Comparison of ENCODE assay signal across 16 cellular contexts in genomic region chr3:10723991-10724390, GRCh38.
DNase-seq lines count a peak whose midpoint lies in the region; ATAC-seq, FAIRE-seq and TF ChIP-seq lines count a peak whose summit lies in the region.
"Had no signal": no experiment of that assay in that cellular context is flagged by ENCODE, and none has a peak within 500 bp of the region (broad histone marks: within the 10 kb centered on the region; RNA-seq: fewer than 3 reads in every experiment).

No MANE protein-coding gene starts in this region.

- no peak overlapping the region for H4K8ac ChIP-seq in H9 (replicated peaks; ENCODE audit: insufficient read length, low read depth, low read length)

- H4K5ac ChIP-seq in H9 (ENCODE audit: insufficient read length, low read depth, low read length) = no peak overlapping the region

- TF ChIP-seq POLR2A in H54 (IDR thresholded peaks at IDR 0.05; ENCODE audit: low read depth, low read length) = no peak

- H3K14ac ChIP-seq in H9 (ENCODE audit: insufficient read depth, low read length) = no peak overlapping the region

- H2BK12ac ChIP-seq in H9 (ENCODE audit: insufficient read length, low read depth, low read length) = no peak overlapping the region

- no peaks in the 10 kb centered on the region for H3K23me2 ChIP-seq in H9 (ENCODE audit: insufficient read length, low read depth, low read length, poor library complexity, severe bottlenecking)

- H3K27me3 ChIP-seq in H9 (ENCODE audit: insufficient read depth, low read length) = no peaks in the 10 kb centered on the region
- no peaks in the 10 kb centered on the region for H3K27me3 ChIP-seq in CD8-positive, alpha-beta memory T cell (ENCODE audit: insufficient read depth, low read length, poor library complexity, severe bottlenecking)
- H3K27me3 ChIP-seq: BLaER1 treated with 17β-estradiol and CSF1 and Interleukin-3, amounts not matched to agents 10 nM and 100 nM had no signal

- H2BK5ac ChIP-seq in H9 (ENCODE audit: insufficient read length, low read length) = no peak overlapping the region

- no peak overlapping the region for H3T11ph ChIP-seq in H9 (ENCODE audit: low read length)

- FAIRE-seq in H54 (lab: Jason Lieb, UNC) = no peak
- FAIRE-seq: G401.6, GM12891 had no signal

- no peak overlapping the region for H3K9ac ChIP-seq in H9 (ENCODE audit: extremely low read depth, insufficient read length, low read length)
- H3K9ac ChIP-seq: BLaER1 treated with 17β-estradiol and CSF1 and Interleukin-3, amounts not matched to agents 10 nM and 100 nM; GM23248 had no signal

- no peaks in the 10 kb centered on the region for H3K36me3 Mint-ChIP-seq in H9 (ENCODE audit: insufficient read depth in 1 of 3, low read depth in 3 of 3)
- H3K36me3 Mint-ChIP-seq in osteocyte (ENCODE audit: unreplicated experiment) = no peaks in the 10 kb centered on the region
- H3K36me3 Mint-ChIP-seq in CD8-positive, alpha-beta memory T cell = peaks cover 0 to under 1% (median 0%) of the 10 kb centered on the region in 3 donors
- H3K36me3 Mint-ChIP-seq: CD8-positive, alpha-beta T cell had no signal

- H3K4me1 Mint-ChIP-seq in H9 (peaks cover 10 to 17% of the 10 kb centered on the region in 2 experiments), osteocyte (ENCODE audit: unreplicated experiment) (no peaks in the 10 kb centered on the region)
- no peaks in the 10 kb centered on the region for H3K4me1 Mint-ChIP-seq in CD8-positive, alpha-beta memory T cell
- H3K4me1 Mint-ChIP-seq: B cell had no signal

- no peaks in the 10 kb centered on the region for H3K79me2 ChIP-seq in H9 (ENCODE audit: insufficient read depth, low read length)

- H2AFZ ChIP-seq in H9 (ENCODE audit: low read length) = no peak overlapping the region
- H2AFZ ChIP-seq: GM23248 had no signal

- peaks cover 5% of the 10 kb centered on the region; the same call in 1 of the 2 replicates for H3K4me1 ChIP-seq in H9 (ENCODE audit: insufficient read depth, low read length)
- H3K4me1 ChIP-seq in CD8-positive, alpha-beta memory T cell (ENCODE audit: insufficient read depth, low read length) = no peaks in the 10 kb centered on the region

- WGBS in H9 (ENCODE audit: extremely low coverage, insufficient read length, low lambda C conversion rate) = no CpG with 5 or more reads among the region's 6 CpGs

- DNase-seq in H9 (peak; percentile 22), coronary artery (ENCODE audit: low spot score) (peak; percentile 31), left lobe of liver (ENCODE audit: low spot score) (peak; percentile 30), osteocyte (ENCODE audit: extremely low spot score, unreplicated experiment) (peak; percentile 59), H54 (ENCODE audit: insufficient read length, low spot score) (no peak)
- no peak for DNase-seq in CD8-positive, alpha-beta memory T cell
- DNase-seq: CD8-positive, alpha-beta T cell; COR-L47; DMS 273 treated with DMSO at 0.1 percent for 48 hours; GM23248; H7 had no signal

- H2AK5ac ChIP-seq in H9 (ENCODE audit: insufficient read length, low read length) = no peak overlapping the region

- no peaks in the 10 kb centered on the region for H4K20me1 ChIP-seq in H9 (ENCODE audit: control insufficient read depth, insufficient read depth, insufficient read length)

- no peak for ATAC-seq in left lobe of liver
- no peak for ATAC-seq in HG03159 (IDR thresholded peaks at IDR 0.05; ENCODE audit: unreplicated experiment)
- ATAC-seq: CD8-positive, alpha-beta T cell had no signal

- no peak overlapping the region for H2BK120ac ChIP-seq in H9 (ENCODE audit: low read depth, low read length, poor library complexity, severe bottlenecking)

- H3K79me1 ChIP-seq in H9 (ENCODE audit: insufficient read depth, low read depth, low read length, poor library complexity, severe bottlenecking) = no peaks in the 10 kb centered on the region

- no peak overlapping the region for H3K4ac ChIP-seq in H9 (ENCODE audit: low read depth, low read length)

- CTCF ChIA-PET in CD8-positive, alpha-beta memory T cell (lab: Charles Lee) = interaction anchor here (1.6 kb wide), 1 partner anchor 35 kb away, joined by 3 read pairs; no protein-coding TSS in a partner anchor

- H3K4me3 Mint-ChIP-seq in H9 = no peak overlapping the region
- H3K4me3 Mint-ChIP-seq in osteocyte (ENCODE audit: unreplicated experiment) = no peak overlapping the region
- no peak overlapping the region for H3K4me3 Mint-ChIP-seq in CD8-positive, alpha-beta memory T cell
- H3K4me3 Mint-ChIP-seq: B cell; CD8-positive, alpha-beta T cell had no signal

- no peak overlapping the region for H3K23ac ChIP-seq in H9 (ENCODE audit: insufficient read length, low read depth, low read length)

- H3K27ac ChIP-seq in H9 (ENCODE audit: insufficient read length, low read depth, low read length) (no peak overlapping the region), coronary artery (no peak overlapping the region)
- no peak overlapping the region for H3K27ac ChIP-seq in CD8-positive, alpha-beta memory T cell (ENCODE audit: low read depth, low read length)
- H3K27ac ChIP-seq: BLaER1 treated with 17β-estradiol and CSF1 and Interleukin-3, amounts not matched to agents 10 nM and 100 nM; GM23248 had no signal

- no peak overlapping the region for H4K91ac ChIP-seq in H9 (ENCODE audit: insufficient read length, low read depth, low read length)

- POLR2A ChIA-PET in CD8-positive, alpha-beta memory T cell (lab: Charles Lee) = no interaction called here

- H3K4me2 ChIP-seq in H9 (ENCODE audit: insufficient read depth, insufficient read length, low read length) = no peak overlapping the region

- H3K27me3 Mint-ChIP-seq in H9 (ENCODE audit: low read depth) (peaks cover 13% of the 10 kb centered on the region), osteocyte (ENCODE audit: unreplicated experiment) (peaks cover 6% of the 10 kb centered on the region)
- H3K27me3 Mint-ChIP-seq in CD8-positive, alpha-beta memory T cell = peaks cover 12 to 29% of the 10 kb centered on the region in 2 donors

- no peaks in the 10 kb centered on the region for H3K9me3 Mint-ChIP-seq in H9
- no peaks in the 10 kb centered on the region for H3K9me3 Mint-ChIP-seq in osteocyte (ENCODE audit: unreplicated experiment)
- peaks cover 0 to 1% (median 0%) of the 10 kb centered on the region in 5 donors for H3K9me3 Mint-ChIP-seq in CD8-positive, alpha-beta memory T cell
- H3K9me3 Mint-ChIP-seq: CD8-positive, alpha-beta T cell had no signal

- H3K27ac Mint-ChIP-seq in H9 = no peak overlapping the region
- no peak overlapping the region for H3K27ac Mint-ChIP-seq in osteocyte (ENCODE audit: unreplicated experiment)
- H3K27ac Mint-ChIP-seq in CD8-positive, alpha-beta memory T cell = no peak overlapping the region
- H3K27ac Mint-ChIP-seq: B cell; CD8-positive, alpha-beta T cell had no signal

- no peak overlapping the region for H3K56ac ChIP-seq in H9 (ENCODE audit: insufficient read length, low read depth, low read length)

- no peak for TF ChIP-seq CTCF in H9 (conservative IDR thresholded peaks at IDR 0.05)
- no peak for TF ChIP-seq CTCF in coronary artery (IDR thresholded peaks at IDR 0.05)
- no peak for TF ChIP-seq CTCF in osteocyte (IDR thresholded peaks at IDR 0.05)

- H3K18ac ChIP-seq in H9 (ENCODE audit: insufficient read length, low read depth, low read length) = no peak overlapping the region

- H3K36me3 ChIP-seq in CD8-positive, alpha-beta memory T cell (ENCODE audit: insufficient read depth, low read length) = no peaks in the 10 kb centered on the region
- H3K36me3 ChIP-seq: BLaER1 treated with 17β-estradiol and CSF1 and Interleukin-3, amounts not matched to agents 10 nM and 100 nM had no signal

- H2BK20ac ChIP-seq in H9 (ENCODE audit: low read depth, low read length, poor library complexity, severe bottlenecking) = no peak overlapping the region

- no peaks in the 10 kb centered on the region for H3K9me3 ChIP-seq in H9 (ENCODE audit: control insufficient read depth, low read depth, low read length)
- no peaks in the 10 kb centered on the region for H3K9me3 ChIP-seq in CD8-positive, alpha-beta memory T cell (ENCODE audit: low read length)
- H3K9me3 ChIP-seq: BLaER1 treated with 17β-estradiol and CSF1 and Interleukin-3, amounts not matched to agents 10 nM and 100 nM had no signal

- H2BK15ac ChIP-seq in H9 (ENCODE audit: low read depth, low read length) = no peak overlapping the region

- H3K4me3 ChIP-seq in coronary artery = no peak overlapping the region
- H3K4me3 ChIP-seq in CD8-positive, alpha-beta memory T cell (ENCODE audit: low read length) = no peak overlapping the region
- H3K4me3 ChIP-seq: BLaER1 treated with 17β-estradiol and CSF1 and Interleukin-3, amounts not matched to agents 10 nM and 100 nM; GM23248 had no signal

Comparison
In these comparisons a context has a peak if more than half of its experiments do, and no peak if none do; other contexts are left out.
1. DNase-seq: peak in H9 (single experiment), coronary artery (single experiment), left lobe of liver (single experiment) and osteocyte (single experiment); none in H54 (single experiment) and CD8-positive, alpha-beta memory T cell (0 of 5).